9 cellular contexts compared by ENCODE assay signal in genomic region chr19:38870612-38871011, GRCh38. TPM values are rescaled to one million over a fixed set of nuclear protein-coding genes. Genes with fewer than 3 reads are reported as not detected.
A peak's percentile ranks its signal among the peaks of the same experiment; 100 is the strongest.
DNase-seq lines count a peak whose midpoint lies in the region; ATAC-seq and TF ChIP-seq lines count a peak whose summit lies in the region.
"Had no signal": no experiment of that assay in that cellular context is flagged by ENCODE, and none has a peak within 500 bp of the region (broad histone marks: within the 10 kb centered on the region; RNA-seq: fewer than 3 reads in every experiment).

No MANE protein-coding gene starts in this region.

- peak overlapping the region; percentile 74 for H3K4me2 ChIP-seq in SU-DHL-6 (ENCODE audit: low read depth, low read length, poor library complexity, severe bottlenecking)

- H3K9ac ChIP-seq in SU-DHL-6 (ENCODE audit: low read length) = peak overlapping the region; percentile 71

- no peaks in the 10 kb centered on the region for H3K27me3 ChIP-seq in SU-DHL-6 (ENCODE audit: low read length)

- H3F3A ChIP-seq in SU-DHL-6 (ENCODE audit: insufficient read depth) = peaks cover 34% of the 10 kb centered on the region

- no peaks in the 10 kb centered on the region for H3K36me3 ChIP-seq in SU-DHL-6 (ENCODE audit: low read length)

- H3K9me3 ChIP-seq in SU-DHL-6 (ENCODE audit: insufficient read depth, low read length) = no peaks in the 10 kb centered on the region

- no peaks in the 10 kb centered on the region for H3K9me2 ChIP-seq in SU-DHL-6 (replicated peaks; ENCODE audit: insufficient read depth, low read length)

- H3K79me2 ChIP-seq in SU-DHL-6 (ENCODE audit: insufficient read depth, low read length) = peaks cover 5% of the 10 kb centered on the region; the same call in 1 of the 2 replicates

- H3K4me3 Mint-ChIP-seq in activated naive CD4-positive, alpha-beta T cell treated with anti-CD3 and anti-CD28 coated beads, Interleukin-2, amount 50 U/mL, for 24 hours = peak overlapping the region; percentile 92
- peak overlapping the region; percentile 77 for H3K4me3 Mint-ChIP-seq in stimulated activated memory B cell treated with anti-CD40 and anti-IgM and Interleukin-4, amounts not matched to agents 10 μg/mL and 1 μg/mL and 100 μg/mL, for 72 hours
- H3K4me3 Mint-ChIP-seq in nephron progenitor cell = no peak overlapping the region

- peaks cover 38% of the 10 kb centered on the region for H3K4me1 Mint-ChIP-seq in activated naive CD4-positive, alpha-beta T cell treated with anti-CD3 and anti-CD28 coated beads, Interleukin-2, amount 50 U/mL, for 24 hours
- H3K4me1 Mint-ChIP-seq in stimulated activated memory B cell treated with anti-CD40 and anti-IgM and Interleukin-4, amounts not matched to agents 10 μg/mL and 1 μg/mL and 100 μg/mL, for 72 hours = peaks cover 54% of the 10 kb centered on the region
- peaks cover 31% of the 10 kb centered on the region for H3K4me1 Mint-ChIP-seq in nephron progenitor cell

- TF ChIP-seq CTCF in SU-DHL-6 (IDR thresholded peaks at IDR 0.05; ENCODE audit: insufficient read depth, low read length, poor library complexity, severe bottlenecking) (no peak), nephron progenitor cell (IDR thresholded peaks at IDR 0.05) (no peak)

- H3K27me3 Mint-ChIP-seq in activated naive CD4-positive, alpha-beta T cell treated with anti-CD3 and anti-CD28 coated beads, Interleukin-2, amount 50 U/mL, for 24 hours = no peaks in the 10 kb centered on the region
- no peaks in the 10 kb centered on the region for H3K27me3 Mint-ChIP-seq in stimulated activated memory B cell treated with anti-CD40 and anti-IgM and Interleukin-4, amounts not matched to agents 10 μg/mL and 1 μg/mL and 100 μg/mL, for 72 hours
- peaks cover 17% of the 10 kb centered on the region for H3K27me3 Mint-ChIP-seq in nephron progenitor cell (ENCODE audit: low read depth, poor library complexity)

- H4K20me1 ChIP-seq in SU-DHL-6 (ENCODE audit: low read depth, low read length) = no peaks in the 10 kb centered on the region

- H3K36me3 Mint-ChIP-seq in activated naive CD4-positive, alpha-beta T cell treated with anti-CD3 and anti-CD28 coated beads, Interleukin-2, amount 50 U/mL, for 24 hours = peaks cover 5% of the 10 kb centered on the region
- H3K36me3 Mint-ChIP-seq in stimulated activated memory B cell treated with anti-CD40 and anti-IgM and Interleukin-4, amounts not matched to agents 10 μg/mL and 1 μg/mL and 100 μg/mL, for 72 hours = peaks cover 42% of the 10 kb centered on the region
- no peaks in the 10 kb centered on the region for H3K36me3 Mint-ChIP-seq in nephron progenitor cell (ENCODE audit: low read depth)

- no peak for DNase-seq in activated naive CD4-positive, alpha-beta T cell treated with anti-CD3 and anti-CD28 coated beads, Interleukin-2, amount 50 U/mL, for 16 hours
- DNase-seq in nephron progenitor cell = no peak
- DNase-seq in NCI-H1436 treated with DMSO at 0.1 percent for 48 hours (lab: John Stamatoyannopoulos, UW) = no peak
- DNase-seq in NCI-H345 treated with DMSO at 0.1 percent for 48 hours (lab: John Stamatoyannopoulos, UW; ENCODE audit: unreplicated experiment) = no peak
- DNase-seq: MM.1S had no signal

- H3K9me3 Mint-ChIP-seq in activated naive CD4-positive, alpha-beta T cell treated with anti-CD3 and anti-CD28 coated beads, Interleukin-2, amount 50 U/mL, for 24 hours = no peaks in the 10 kb centered on the region
- no peaks in the 10 kb centered on the region for H3K9me3 Mint-ChIP-seq in stimulated activated memory B cell treated with anti-CD40 and anti-IgM and Interleukin-4, amounts not matched to agents 10 μg/mL and 1 μg/mL and 100 μg/mL, for 72 hours
- no peaks in the 10 kb centered on the region for H3K9me3 Mint-ChIP-seq in nephron progenitor cell

- H3K4me3 ChIP-seq in SU-DHL-6 (ENCODE audit: insufficient read depth, low read length, poor library complexity, severe bottlenecking) = peak overlapping the region; percentile 49

- peak; percentile 1 for ATAC-seq in esophagus mucosa
- ATAC-seq in stimulated activated memory B cell treated with anti-CD40 and anti-IgM and Interleukin-4, amounts not matched to agents 10 μg/mL and 1 μg/mL and 100 μg/mL, for 72 hours = no peak

- H3K27ac ChIP-seq in SU-DHL-6 (ENCODE audit: low read depth, low read length) = peak overlapping the region; percentile 63; the same call in 1 of the 2 replicates

- H2AFZ ChIP-seq in SU-DHL-6 (ENCODE audit: low read depth, low read length, severe bottlenecking) = no peak overlapping the region

- H3K27ac Mint-ChIP-seq in activated naive CD4-positive, alpha-beta T cell treated with anti-CD3 and anti-CD28 coated beads, Interleukin-2, amount 50 U/mL, for 24 hours = peak overlapping the region; percentile 77
- peak overlapping the region; percentile 84 for H3K27ac Mint-ChIP-seq in stimulated activated memory B cell treated with anti-CD40 and anti-IgM and Interleukin-4, amounts not matched to agents 10 μg/mL and 1 μg/mL and 100 μg/mL, for 72 hours
- no peak overlapping the region for H3K27ac Mint-ChIP-seq in nephron progenitor cell

RNA-seq across cellular contexts. Expression of gene RINL, which starts 7.5 kb away (rescaled TPM):
- total RNA-seq in esophagus mucosa = 7.6 TPM

RNA-seq across cellular contexts. Expression of gene HNRNPL, which starts 20.8 kb away (rescaled TPM):
- total RNA-seq in esophagus mucosa = 236 TPM

RNA-seq across cellular contexts. Expression of gene SIRT2, which starts 28.8 kb away (rescaled TPM):
- 40.3 TPM for total RNA-seq in esophagus mucosa

RNA-seq across cellular contexts. Expression of gene NFKBIB, which starts 29.2 kb away (rescaled TPM):
- 21.4 TPM for total RNA-seq in esophagus mucosa

RNA-seq across cellular contexts. Expression of gene ECH1, which starts 39.0 kb away (rescaled TPM):
- total RNA-seq in esophagus mucosa = 182 TPM
